ENCODE assay signal across 12 cellular contexts in the genomic region with DNA sequence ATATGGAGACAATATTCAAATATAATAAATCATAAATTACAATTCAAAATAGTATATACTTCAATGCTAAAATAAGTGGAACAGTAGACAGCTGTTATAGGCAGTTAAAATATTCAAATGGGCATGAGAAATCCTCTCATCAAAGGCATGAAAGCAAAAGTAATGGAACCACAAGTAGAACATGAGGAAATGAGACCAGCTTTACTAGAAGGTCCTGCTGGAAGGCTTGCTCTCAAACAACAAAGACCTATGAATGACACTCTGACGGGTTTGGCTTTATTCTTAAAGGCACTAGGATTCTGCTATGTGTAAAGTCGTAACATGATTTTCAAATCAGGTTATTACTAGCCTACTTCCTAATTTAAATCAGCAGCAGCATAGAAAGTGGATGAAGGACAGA.
A peak's percentile ranks its signal among the peaks of the same experiment; 100 is the strongest.
DNase-seq lines count a peak whose midpoint lies in the region; ATAC-seq, FAIRE-seq and TF ChIP-seq lines count a peak whose summit lies in the region.
"Had no signal": no experiment of that assay in that cellular context is flagged by ENCODE, and none has a peak within 500 bp of the region (broad histone marks: within the 10 kb centered on the region; RNA-seq: fewer than 3 reads in every experiment).

No MANE protein-coding gene starts in this region.

- peak overlapping the region; percentile 83; the same call in 1 of the 2 replicates for H3K27ac ChIP-seq in VCaP

- TF ChIP-seq CTCF in VCaP (conservative IDR thresholded peaks at IDR 0.05), result no peak

- FAIRE-seq in GM18507 (lab: Jason Lieb, UNC), result peak; percentile 85

- peak; percentile 57 for ATAC-seq in GM19455 (IDR thresholded peaks at IDR 0.05; ENCODE audit: unreplicated experiment)
- ATAC-seq in HG02981 (IDR thresholded peaks at IDR 0.05; ENCODE audit: unreplicated experiment), result peak; percentile 43
- no peak for ATAC-seq in GM18873 (IDR thresholded peaks at IDR 0.05; ENCODE audit: low FRiP score, unreplicated experiment)

- DNase-seq in GM18507 (ENCODE audit: extremely low spot score, insufficient read length, low read depth), result no peak
- DNase-seq in NCI-H1694 (lab: John Stamatoyannopoulos, UW), result no peak
- no peak for DNase-seq in NCI-H524 (lab: John Stamatoyannopoulos, UW)
- no peak for DNase-seq in HK-2 (ENCODE audit: unreplicated experiment)
- DNase-seq: DMS 273 treated with DMSO at 0.1 percent for 48 hours; effector memory CD4-positive, alpha-beta T cell; hypothalamus; Right ventricle myocardium superior had no signal
